Comparison of ENCODE assay signal across 8 cellular contexts in the genomic region with DNA sequence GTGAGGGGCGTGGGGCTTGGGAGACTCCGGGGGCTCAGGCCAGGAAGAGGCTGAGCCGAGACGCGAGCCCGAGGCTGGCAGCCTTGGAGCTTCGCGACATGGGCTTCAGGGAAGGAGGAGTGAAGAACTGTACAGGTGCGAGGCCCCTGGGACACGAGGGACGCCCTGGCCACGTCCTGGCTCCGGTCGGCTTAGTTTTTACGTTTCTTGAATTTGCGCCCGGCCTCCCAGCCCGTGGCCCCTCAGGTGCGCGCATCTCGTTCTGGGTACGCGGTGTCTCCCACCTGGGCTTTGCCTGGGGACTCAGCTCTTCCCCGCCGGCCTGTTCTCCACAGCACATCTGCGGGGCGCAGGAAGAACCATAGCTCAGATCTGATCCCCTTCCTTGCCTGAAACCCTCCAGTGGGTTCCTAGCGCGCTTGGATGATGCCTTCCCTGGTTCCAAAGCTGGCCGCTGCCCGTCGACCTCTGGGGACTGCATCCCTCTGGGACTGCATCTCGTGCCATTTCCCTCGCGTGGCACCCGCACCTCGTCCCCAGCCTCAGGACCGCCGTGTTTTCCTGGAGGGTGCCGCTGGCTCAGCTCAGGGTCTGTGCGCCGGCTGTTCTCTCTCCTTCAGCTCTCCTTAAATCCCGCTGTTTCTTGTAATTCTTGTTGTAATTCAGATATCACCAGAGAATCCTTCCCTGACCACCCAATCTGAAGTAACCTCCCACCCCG. TPM values are rescaled to one million over a fixed set of nuclear protein-coding genes. Genes with fewer than 3 reads are reported as not detected.
DNase-seq lines count a peak whose midpoint lies in the region; ATAC-seq and TF ChIP-seq lines count a peak whose summit lies in the region.

No MANE protein-coding gene starts in this region.

- DNase-seq in GM23338 (ENCODE audit: low spot score): peak; percentile 48
- DNase-seq in SK-N-SH: peak; percentile 58
- peak in 1 of 2 donors; percentile 36 for DNase-seq in foreskin fibroblast
- no peak for DNase-seq in trophoblast cell

- H3K27ac Mint-ChIP-seq in GM23338: no peak overlapping the region

- peaks cover 10% of the 10 kb centered on the region for H3K27me3 ChIP-seq in GM23338 (ENCODE audit: insufficient read depth)
- no peaks in the 10 kb centered on the region for H3K27me3 ChIP-seq in SK-N-SH (ENCODE audit: insufficient read depth)
- H3K27me3 ChIP-seq in trophoblast cell (ENCODE audit: insufficient read depth, low read length): no peaks in the 10 kb centered on the region

- H3K79me1 ChIP-seq in trophoblast cell (ENCODE audit: low read length): no peaks in the 10 kb centered on the region

- no peak overlapping the region for H2BK12ac ChIP-seq in trophoblast cell (ENCODE audit: low read length)

- H3K18ac ChIP-seq in trophoblast cell (ENCODE audit: low read length): no peak overlapping the region

- no peak overlapping the region for H3K14ac ChIP-seq in trophoblast cell (ENCODE audit: low read length)

- peaks cover 8% of the 10 kb centered on the region for H3K27me3 Mint-ChIP-seq in GM23338 (ENCODE audit: insufficient read depth, low read depth, poor library complexity)

- H3K23ac ChIP-seq in trophoblast cell (ENCODE audit: low read length): no peak overlapping the region

- H3K79me2 ChIP-seq in GM23338 (replicated peaks; ENCODE audit: insufficient read depth) (peaks cover 48% of the 10 kb centered on the region), SK-N-SH (ENCODE audit: insufficient read depth) (peaks cover 37% of the 10 kb centered on the region; the same call in 1 of the 2 replicates), trophoblast cell (ENCODE audit: control insufficient read depth, insufficient read depth, low read length, poor library complexity) (no peaks in the 10 kb centered on the region)

- H4K91ac ChIP-seq in trophoblast cell (ENCODE audit: low read depth, low read length): no peak overlapping the region

- H3K4me1 ChIP-seq in ES-I3 (ENCODE audit: insufficient read depth, low read length) (peaks cover 6% of the 10 kb centered on the region; the same call in 1 of the 2 replicates), GM23338 (ENCODE audit: insufficient read depth) (peaks cover 10% of the 10 kb centered on the region), SK-N-SH (ENCODE audit: control insufficient read depth in 1 of 2, insufficient read depth in 2 of 2, low read depth in 1 of 2, low read length in 1 of 2) (peaks cover 6 to 20% of the 10 kb centered on the region in 2 experiments; a peak in 1 of 4 replicates), trophoblast cell (ENCODE audit: control insufficient read depth in 1 of 2, insufficient read depth in 2 of 2, low read length in 2 of 2) (peaks cover 5 to 9% of the 10 kb centered on the region in 2 experiments)

- H3K4ac ChIP-seq in trophoblast cell (ENCODE audit: low read depth, low read length): no peak overlapping the region

- 9% methylated on average over 36 of the region's 44 CpGs for WGBS in SK-N-SH (ENCODE audit: low lambda C conversion rate)
- no CpG with 5 or more reads among the region's 44 CpGs for WGBS in trophoblast cell (ENCODE audit: extremely low coverage, insufficient coverage, insufficient read length)

- no peak overlapping the region for H2AK5ac ChIP-seq in trophoblast cell (ENCODE audit: low read length)

- H3K9me3 Mint-ChIP-seq in GM23338: no peaks in the 10 kb centered on the region

- TF ChIP-seq EP300 in SK-N-SH (IDR thresholded peaks at IDR 0.05; ENCODE audit: borderline replicate concordance in 1 of 2, low read depth in 1 of 2, low read length in 1 of 2): no peak

- no peak overlapping the region for H3K27ac ChIP-seq in GM23338 (ENCODE audit: low read depth)
- peak overlapping the region in 1 of 2 experiments; percentile 60; a peak in 1 of 4 replicates for H3K27ac ChIP-seq in SK-N-SH (ENCODE audit: low read depth in 2 of 2, low read length in 1 of 2)
- no peak overlapping the region for H3K27ac ChIP-seq in trophoblast cell (ENCODE audit: low read depth, low read length)

- H3K4me1 Mint-ChIP-seq in GM23338: peaks cover 19% of the 10 kb centered on the region

- H3K4me2 ChIP-seq in GM23338 (peak overlapping the region; percentile 90), SK-N-SH (peak overlapping the region; percentile 93), trophoblast cell (ENCODE audit: low read length) (peak overlapping the region; percentile 91)

- CTCF ChIA-PET in SK-N-SH (lab: Yijun Ruan, JAX): interaction anchor here (0.7 to 4.4 kb wide), 11 partner anchors 9 to 748 kb away, joined by 3 to 41 read pairs (median 4); no protein-coding TSS in a partner anchor

- no peaks in the 10 kb centered on the region for H3K36me3 ChIP-seq in ES-I3 (ENCODE audit: insufficient read depth, low read length)
- no peaks in the 10 kb centered on the region for H3K36me3 ChIP-seq in GM23338 (ENCODE audit: insufficient read depth)
- peaks cover 0 to 3% of the 10 kb centered on the region in 2 experiments for H3K36me3 ChIP-seq in SK-N-SH (replicated peaks in 1 of 2; ENCODE audit: control insufficient read depth in 1 of 2, insufficient read depth in 2 of 2, low read length in 1 of 2)
- no peaks in the 10 kb centered on the region for H3K36me3 ChIP-seq in trophoblast cell (ENCODE audit: control insufficient read depth in 1 of 2, insufficient read depth in 2 of 2, low read length in 2 of 2)

- H3K4me3 ChIP-seq in GM23338 (peak overlapping the region; percentile 84), SK-N-SH (ENCODE audit: low read depth in 2 of 2, low read length in 1 of 2) (peak overlapping the region; percentile 68 to 88), foreskin fibroblast (ENCODE audit: low read depth in 1 of 2, low read length in 2 of 2) (peak overlapping the region; percentile 73 to 87), trophoblast cell (ENCODE audit: low read depth, low read length) (peak overlapping the region; percentile 85)

- H3F3A ChIP-seq in GM23338 (replicated peaks; ENCODE audit: low read depth) (no peaks in the 10 kb centered on the region), SK-N-SH (replicated peaks; ENCODE audit: insufficient read depth) (no peaks in the 10 kb centered on the region)

- no peak for TF ChIP-seq RAD21 in SK-N-SH (IDR thresholded peaks at IDR 0.05; ENCODE audit: low read length)

- no peak overlapping the region for H2BK120ac ChIP-seq in trophoblast cell (ENCODE audit: insufficient read depth, low read length, poor library complexity)

- peak; percentile 37 for ATAC-seq in GM23338
- no peak for ATAC-seq in GM18907 (IDR thresholded peaks at IDR 0.05; ENCODE audit: unreplicated experiment)
- no peak for ATAC-seq in HG02678 (IDR thresholded peaks at IDR 0.05; ENCODE audit: unreplicated experiment)
- no peak for ATAC-seq in HG02870 (IDR thresholded peaks at IDR 0.05; ENCODE audit: unreplicated experiment)

- H3K9me3 ChIP-seq in ES-I3 (ENCODE audit: control insufficient read depth, insufficient read depth, low read length) (no peaks in the 10 kb centered on the region), SK-N-SH (0 out of 2 replicates have a peak, but pooled peaks cover 4% of the 10 kb centered on the region), trophoblast cell (ENCODE audit: insufficient read depth, low read depth, low read length) (no peaks in the 10 kb centered on the region)

- H2BK5ac ChIP-seq in trophoblast cell (ENCODE audit: low read depth, low read length, poor library complexity): no peak overlapping the region

- peak overlapping the region; percentile 88 for H3K4me3 Mint-ChIP-seq in GM23338

- H3K9ac ChIP-seq in ES-I3 (ENCODE audit: low read depth, low read length) (peak overlapping the region; percentile 65), SK-N-SH (peak overlapping the region; percentile 68), trophoblast cell (ENCODE audit: low read length) (peak overlapping the region; percentile 13)

- no peak for TF ChIP-seq CTCF in GM23338 (conservative IDR thresholded peaks at IDR 0.05; ENCODE audit: low read depth in 2 of 2)
- TF ChIP-seq CTCF in SK-N-SH (IDR thresholded peaks at IDR 0.05): no peak
- no peak for TF ChIP-seq CTCF in foreskin fibroblast (IDR thresholded peaks at IDR 0.05; ENCODE audit: low read depth, low read length)

- H4K20me1 ChIP-seq in GM23338 (replicated peaks; ENCODE audit: insufficient read depth) (peaks cover 11% of the 10 kb centered on the region; the same call in 1 of the 2 replicates), SK-N-SH (ENCODE audit: insufficient read depth) (no peaks in the 10 kb centered on the region)

- H4K12ac ChIP-seq in trophoblast cell (ENCODE audit: low read depth, low read length): no peak overlapping the region

- H3K36me3 Mint-ChIP-seq in GM23338 (ENCODE audit: low read depth): peaks cover 6% of the 10 kb centered on the region; the same call in 2 of the 3 replicates

- H3K9me2 ChIP-seq in GM23338 (ENCODE audit: insufficient read depth): no peaks in the 10 kb centered on the region
- H3K9me2 ChIP-seq in SK-N-SH: no peaks in the 10 kb centered on the region

- POLR2A ChIA-PET in SK-N-SH (lab: Yijun Ruan, JAX): interaction anchor here (2.0 kb wide), 1 partner anchor 21 kb away, joined by 6 read pairs; no protein-coding TSS in a partner anchor

- H2AFZ ChIP-seq in GM23338 (peak overlapping the region; percentile 95), SK-N-SH (ENCODE audit: low read depth) (peak overlapping the region; percentile 76), trophoblast cell (ENCODE audit: insufficient read depth, low read length, poor library complexity) (peak overlapping the region; percentile 86)

- peak overlapping the region; percentile 81 for H4K8ac ChIP-seq in trophoblast cell (ENCODE audit: low read depth, low read length)

TF ChIP-seq in GM23338, 12 proteins besides CTCF, POLR2A, EP300 and RAD21 (continues in another document):
- TF ChIP-seq CREB1 (CRISPR knock-in tag; IDR thresholded peaks at IDR 0.05; ENCODE audit: low read depth): no peak
- TF ChIP-seq POLR2AphosphoS5 (IDR thresholded peaks at IDR 0.05; ENCODE audit: low read depth): no peak
- no peak for TF ChIP-seq EZH2 (IDR thresholded peaks at IDR 0.05; ENCODE audit: low read depth, unreplicated experiment)

TF ChIP-seq in SK-N-SH, 30 proteins besides CTCF, POLR2A, EP300 and RAD21 (continues in another document):
- TF ChIP-seq NRF1 (IDR thresholded peaks at IDR 0.05; ENCODE audit: low read depth, low read length) (no peak), CHD2 (IDR thresholded peaks at IDR 0.05; ENCODE audit: low read length, partially characterized antibody) (no peak), MXI1 (IDR thresholded peaks at IDR 0.05; ENCODE audit: low read depth, low read length) (0 out of 2 replicates have a peak, but pooled peaks have one; percentile 15)

RNA-seq across cellular contexts. Expression of gene CHCHD6, which starts 0.6 kb away (rescaled TPM):
- total RNA-seq in GM23338 (2014; rRNA removed; shearing (Covaris generic)): 27.1 and 28.8 TPM in 2 replicates
- polyA plus RNA-seq in GM23338 (2016; fragmentation: Nextera tagmentation; extraction: Ambion mirVana) (42.9 and 43.0 TPM in 2 replicates), SK-N-SH (2012; rRNA removed) (42.5 and 45.0 TPM in 2 replicates)
- polyA plus RNA-seq in SK-N-SH (2012; cell fraction: cytosol; rRNA removed): 31.3 and 38.6 TPM in 2 replicates
- polyA plus RNA-seq in SK-N-SH (2012; cell fraction: nucleus; rRNA removed): 26.1 and 36.6 TPM in 2 replicates
- polyA plus RNA-seq in trophoblast cell (2013): 5.9 and 6.1 TPM in 2 replicates

RNA-seq across cellular contexts. Expression of gene TXNRD3, which starts 49.7 kb away (rescaled TPM):
- 4.0 and 4.1 TPM in 2 replicates for total RNA-seq in GM23338 (2014; rRNA removed; shearing (Covaris generic))
- polyA plus RNA-seq in GM23338 (2016; fragmentation: Nextera tagmentation; extraction: Ambion mirVana) (1.8 and 3.0 TPM in 2 replicates), SK-N-SH (2012; rRNA removed) (4.7 and 5.2 TPM in 2 replicates)
- 4.5 and 4.6 TPM in 2 replicates for polyA plus RNA-seq in SK-N-SH (2012; cell fraction: cytosol; rRNA removed)
- 13.8 and 20.0 TPM in 2 replicates for polyA plus RNA-seq in SK-N-SH (2012; cell fraction: nucleus; rRNA removed)
- 6.0 and 6.2 TPM in 2 replicates for polyA plus RNA-seq in trophoblast cell (2013)

Comparison
In these comparisons a context has a peak if more than half of its experiments do, and no peak if none do; other contexts are left out.
1. H3K9ac ChIP-seq: peak in every context shown above with its lines; median percentile 68 in SK-N-SH; 65 in ES-I3; 13 in trophoblast cell.
2. DNase-seq: peak in GM23338 (single experiment) and SK-N-SH (single experiment); none in trophoblast cell (0 of 2).
3. Peak in every context shown above with its lines, with median percentiles within 50 percentile points of each other: H2AFZ ChIP-seq, H3K4me2 ChIP-seq and H3K4me3 ChIP-seq.